9 cellular contexts compared by ENCODE assay signal in the genomic region with DNA sequence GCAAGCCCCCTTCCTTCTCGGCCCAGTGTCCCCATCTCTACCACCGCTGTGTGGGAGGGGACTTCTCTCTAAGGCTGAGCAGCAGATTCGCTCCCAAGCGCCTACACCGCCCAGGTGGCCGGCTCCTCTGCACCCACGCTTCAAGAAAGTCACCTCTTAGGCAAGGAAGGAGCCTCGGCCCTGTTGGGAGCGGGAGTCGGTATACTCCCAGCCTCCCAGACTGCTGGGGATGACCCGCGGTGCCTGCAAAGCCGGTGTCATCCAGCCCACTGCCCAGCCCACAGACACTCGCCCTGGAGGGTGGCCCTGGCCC. TPM values are rescaled to one million over a fixed set of nuclear protein-coding genes. Genes with fewer than 3 reads are reported as not detected.
DNase-seq lines count a peak whose midpoint lies in the region; ATAC-seq and TF ChIP-seq lines count a peak whose summit lies in the region.
"Had no signal": no experiment of that assay in that cellular context is flagged by ENCODE, and none has a peak within 500 bp of the region (broad histone marks: within the 10 kb centered on the region; RNA-seq: fewer than 3 reads in every experiment).

No MANE protein-coding gene starts in this region.

- H3K36me3 Mint-ChIP-seq in activated T-helper 2 cell treated with anti-CD3 and anti-CD28 coated beads, Interferon-gamma antibody, Interleukin-2, Interleukin-4, amounts not matched to agents 10 μg/mL and 5 μg/mL and 100 μg/mL, durations not matched to agents 14 hours and 24 hours and 36 hours (ENCODE audit: low read depth): no peaks in the 10 kb centered on the region

- H3K27ac Mint-ChIP-seq in activated T-helper 2 cell treated with anti-CD3 and anti-CD28 coated beads, Interferon-gamma antibody, Interleukin-2, Interleukin-4, amounts not matched to agents 10 μg/mL and 5 μg/mL and 100 μg/mL, durations not matched to agents 14 hours and 24 hours and 36 hours: no peak overlapping the region
- H3K27ac Mint-ChIP-seq in stimulated activated naive CD8-positive, alpha-beta T cell treated with anti-CD3 and anti-CD28 coated beads, Interleukin-15, amount 100 ng/mL, for 72 hours: no peak overlapping the region

- CTCF ChIA-PET in RWPE1 (lab: Yijun Ruan, JAX): no interaction called here

- no peaks in the 10 kb centered on the region for H3K9me3 ChIP-seq in iPS-18c (ENCODE audit: control insufficient read depth, insufficient read depth, low read length)

- H3K9me3 Mint-ChIP-seq in activated T-helper 2 cell treated with anti-CD3 and anti-CD28 coated beads, Interferon-gamma antibody, Interleukin-2, Interleukin-4, amounts not matched to agents 10 μg/mL and 5 μg/mL and 100 μg/mL, durations not matched to agents 14 hours and 24 hours and 36 hours: no peaks in the 10 kb centered on the region
- no peaks in the 10 kb centered on the region for H3K9me3 Mint-ChIP-seq in stimulated activated naive CD8-positive, alpha-beta T cell treated with anti-CD3 and anti-CD28 coated beads, Interleukin-15, amount 100 ng/mL, for 72 hours

- H3K4me3 Mint-ChIP-seq in activated T-helper 2 cell treated with anti-CD3 and anti-CD28 coated beads, Interferon-gamma antibody, Interleukin-2, Interleukin-4, amounts not matched to agents 10 μg/mL and 5 μg/mL and 100 μg/mL, durations not matched to agents 14 hours and 24 hours and 36 hours (ENCODE audit: low read depth): peak overlapping the region; percentile 17
- peak overlapping the region; percentile 36 to 81 for H3K4me3 Mint-ChIP-seq in stimulated activated naive CD8-positive, alpha-beta T cell treated with anti-CD3 and anti-CD28 coated beads, Interleukin-15, amount 100 ng/mL, for 72 hours

- intact Hi-C loops in activated T-helper 2 cell treated with anti-CD3 and anti-CD28 coated beads, Interferon-gamma antibody, Interleukin-2, Interleukin-4, amounts not matched to agents 10 μg/mL and 5 μg/mL and 100 μg/mL, durations not matched to agents 14 hours and 24 hours and 36 hours (cut with micrococcal nuclease): loop anchor here (1.0 kb wide), 1 partner anchor 69 kb away; no protein-coding TSS in a partner anchor

- peak overlapping the region; percentile 77 for H3K4me3 ChIP-seq in iPS-18c (ENCODE audit: insufficient read depth, low read depth, low read length)

- peak; percentile 41 for DNase-seq in NCI-H146 (lab: John Stamatoyannopoulos, UW)
- DNase-seq in NCI-H146 treated with DMSO at 0.1 percent for 48 hours (lab: John Stamatoyannopoulos, UW; ENCODE audit: unreplicated experiment): no peak
- DNase-seq in activated T-helper 2 cell treated with anti-CD3 and anti-CD28 coated beads, Interferon-gamma antibody, Interleukin-2, Interleukin-4, amounts not matched to agents 10 μg/mL and 5 μg/mL and 100 μg/mL, durations not matched to agents 14 hours and 24 hours and 36 hours (ENCODE audit: low spot score): no peak
- DNase-seq in stimulated activated naive CD8-positive, alpha-beta T cell treated with anti-CD3 and anti-CD28 coated beads, Interleukin-15, amount 100 ng/mL, for 72 hours: no peak
- DNase-seq in nucleus accumbens (lab: John Stamatoyannopoulos, UW): no peak
- DNase-seq in RWPE1 (ENCODE audit: low spot score): no peak

- no peak overlapping the region for H3K27ac ChIP-seq in RWPE1

- peaks cover 7% of the 10 kb centered on the region for H3K4me1 Mint-ChIP-seq in activated T-helper 2 cell treated with anti-CD3 and anti-CD28 coated beads, Interferon-gamma antibody, Interleukin-2, Interleukin-4, amounts not matched to agents 10 μg/mL and 5 μg/mL and 100 μg/mL, durations not matched to agents 14 hours and 24 hours and 36 hours (ENCODE audit: low read depth)
- H3K4me1 Mint-ChIP-seq in stimulated activated naive CD8-positive, alpha-beta T cell treated with anti-CD3 and anti-CD28 coated beads, Interleukin-15, amount 100 ng/mL, for 72 hours: peaks cover 16% of the 10 kb centered on the region

- POLR2A ChIA-PET in RWPE1 (lab: Yijun Ruan, JAX; ENCODE audit: low non-redundant PET): no interaction called here

- ATAC-seq in stimulated activated naive CD8-positive, alpha-beta T cell treated with anti-CD3 and anti-CD28 coated beads, Interleukin-15, amount 100 ng/mL, for 72 hours: peak; percentile 8
- ATAC-seq in GM19467 (IDR thresholded peaks at IDR 0.05; ENCODE audit: unreplicated experiment): no peak

- H3K27me3 Mint-ChIP-seq in activated T-helper 2 cell treated with anti-CD3 and anti-CD28 coated beads, Interferon-gamma antibody, Interleukin-2, Interleukin-4, amounts not matched to agents 10 μg/mL and 5 μg/mL and 100 μg/mL, durations not matched to agents 14 hours and 24 hours and 36 hours (ENCODE audit: low read depth): peaks cover 8% of the 10 kb centered on the region
- H3K27me3 Mint-ChIP-seq in stimulated activated naive CD8-positive, alpha-beta T cell treated with anti-CD3 and anti-CD28 coated beads, Interleukin-15, amount 100 ng/mL, for 72 hours: peaks cover 23% of the 10 kb centered on the region

- TF ChIP-seq CTCF in RWPE1 (conservative IDR thresholded peaks at IDR 0.05; ENCODE audit: low read depth): no peak

RNA-seq across cellular contexts. Expression of gene CHRNB4, which starts 0.5 kb away (rescaled TPM):
- total RNA-seq in activated T-helper 2 cell treated with anti-CD3 and anti-CD28 coated beads, Interferon-gamma antibody, Interleukin-2, Interleukin-4, amounts not matched to agents 10 μg/mL and 5 μg/mL and 100 μg/mL, durations not matched to agents 14 hours and 24 hours and 36 hours: not detected in 2 replicates
- total RNA-seq: A172 had no signal

RNA-seq across cellular contexts. Expression of gene CHRNA3, which starts 19.7 kb away (rescaled TPM):
- total RNA-seq in activated T-helper 2 cell treated with anti-CD3 and anti-CD28 coated beads, Interferon-gamma antibody, Interleukin-2, Interleukin-4, amounts not matched to agents 10 μg/mL and 5 μg/mL and 100 μg/mL, durations not matched to agents 14 hours and 24 hours and 36 hours: not detected in 2 replicates
